13 cellular contexts compared by ENCODE assay signal in genomic region chr14:68124885-68125731, GRCh38.
DNase-seq lines count a peak whose midpoint lies in the region; TF ChIP-seq lines count a peak whose summit lies in the region.
"Had no signal": no experiment of that assay in that cellular context is flagged by ENCODE, and none has a peak within 500 bp of the region (broad histone marks: within the 10 kb centered on the region; RNA-seq: fewer than 3 reads in every experiment).

No MANE protein-coding gene starts in this region.

- BruUV-seq in mammary epithelial cell (replicated peaks; lab: Mats Ljungman, UMichigan), result TSS peak; percentile 24

- H3K4me1 ChIP-seq in mammary epithelial cell (ENCODE audit: insufficient read depth, low read length) (peaks cover 10% of the 10 kb centered on the region), liver (ENCODE audit: control insufficient read depth in 4 of 4, insufficient read depth in 4 of 4, low read length in 3 of 4) (peaks cover 0 to 7% (median 3%) of the 10 kb centered on the region in 4 donors), vagina (peaks cover 13% of the 10 kb centered on the region)
- H3K4me1 ChIP-seq: BE2C, prostate gland had no signal

- H2AFZ ChIP-seq in mammary epithelial cell (ENCODE audit: low read depth, low read length), result peak overlapping the region; percentile 56

- no peaks in the 10 kb centered on the region for H4K20me1 ChIP-seq in mammary epithelial cell (ENCODE audit: insufficient read depth, low read length)

- peak in 1 of 2 donors; percentile 9 for TF ChIP-seq RAD21 in liver (IDR thresholded peaks at IDR 0.05)

- H3K36me3 ChIP-seq in mammary epithelial cell (ENCODE audit: insufficient read depth, low read length) (no peaks in the 10 kb centered on the region), liver (ENCODE audit: control insufficient read depth in 4 of 4, insufficient read depth in 3 of 4, low read depth in 1 of 4, low read length in 3 of 4) (no peaks in the 10 kb centered on the region), vagina (no peaks in the 10 kb centered on the region)
- H3K36me3 ChIP-seq: BE2C, prostate gland had no signal

- DNase-seq in stimulated activated CD4-positive, alpha-beta T cell treated with anti-CD3 and anti-CD28 coated beads, Interleukin-15, amount 100 ng/mL, for 24 hours, result peak; percentile 3
- DNase-seq in stimulated activated CD4-positive, alpha-beta T cell treated with anti-CD3 and anti-CD28 coated beads, Interleukin-2, amount 100 ng/mL, for 48 hours, result no peak
- DNase-seq in mammary epithelial cell (peak; percentile 72), vagina (ENCODE audit: extremely low spot score in 2 of 2) (no peak), NCI-H510A treated with DMSO at 0.1 percent for 48 hours (lab: John Stamatoyannopoulos, UW) (no peak), SIG-M5 (lab: John Stamatoyannopoulos, UW) (no peak), GM13977 (ENCODE audit: low spot score) (no peak)
- DNase-seq: activated B cell treated with CpG ODN at 0.5 μM for 24 hours, BE2C, hypothalamus, NCI-H524 had no signal

- no peaks in the 10 kb centered on the region for H3K27me3 ChIP-seq in mammary epithelial cell (ENCODE audit: insufficient read depth, low read length)
- no peaks in the 10 kb centered on the region for H3K27me3 ChIP-seq in liver (ENCODE audit: control insufficient read depth in 4 of 4, insufficient read depth in 4 of 4, low read length in 3 of 4)
- H3K27me3 ChIP-seq in vagina, result no peaks in the 10 kb centered on the region
- H3K27me3 ChIP-seq: BE2C had no signal

- H3K4me2 ChIP-seq in mammary epithelial cell (ENCODE audit: insufficient read depth, low read depth, low read length), result peak overlapping the region; percentile 43

- H3K4me3 ChIP-seq in mammary epithelial cell (replicated peaks in 1 of 3; ENCODE audit: insufficient read depth in 1 of 3, low read depth in 2 of 3, low read length in 3 of 3) (no peak overlapping the region), liver (ENCODE audit: low read depth in 1 of 3, low read length in 3 of 3) (no peak overlapping the region), vagina (no peak overlapping the region)
- H3K4me3 ChIP-seq: prostate gland had no signal

- CTCF ChIA-PET in mammary epithelial cell (lab: Charles Lee; ENCODE audit: low non-redundant PET), result no interaction called here

- in situ Hi-C loops in mammary epithelial cell (cut with MboI; ENCODE audit: low sequenced_read_pairs in 2 of 2), result no loop called here
- in situ Hi-C loops in GM13977 (cut with MboI; ENCODE audit: low pct_unique_long_range_greater_than_20kb, low sequenced_read_pairs, unreplicated experiment), result no loop called here

- TF ChIP-seq CTCF in mammary epithelial cell (conservative IDR thresholded peaks at IDR 0.05 in 1 of 2, IDR thresholded peaks at IDR 0.05 in 1 of 2; ENCODE audit: extremely low read depth in 1 of 2, insufficient read depth in 1 of 2, low read depth in 1 of 2, low read length in 2 of 2), result no peak
- no peak for TF ChIP-seq CTCF in liver (IDR thresholded peaks at IDR 0.05; ENCODE audit: low read depth, low read length, missing input control)
- no peak for TF ChIP-seq CTCF in vagina (IDR thresholded peaks at IDR 0.05)
- no peak for TF ChIP-seq CTCF in GM13977 (IDR thresholded peaks at IDR 0.05; ENCODE audit: extremely low read depth, insufficient read depth, missing control alignments)

- dilution Hi-C loops in mammary epithelial cell (cut with HindIII; ENCODE audit: low sequenced_read_pairs), result no loop called here

- WGBS in mammary epithelial cell (ENCODE audit: low coverage, missing lambda C conversion rate), result 47% methylated on average over 3 of the region's 4 CpGs
- WGBS in liver, result 64% methylated on average over 4 of the region's 4 CpGs

- no peak for TF ChIP-seq POLR2A in vagina (IDR thresholded peaks at IDR 0.05)

- intact Hi-C loops in mammary epithelial cell (cut with micrococcal nuclease), result no loop called here
- intact Hi-C loops in vagina (cut with DNase I), result no loop called here

- H3K9ac ChIP-seq in mammary epithelial cell (ENCODE audit: insufficient read depth, low read length) (peak overlapping the region; percentile 6), liver (ENCODE audit: low read depth in 1 of 2, low read length in 2 of 2) (no peak overlapping the region)

- H3K27ac ChIP-seq in mammary epithelial cell (ENCODE audit: insufficient read depth, low read depth, low read length) (peak overlapping the region; percentile 52), liver (ENCODE audit: low read depth in 1 of 2, low read length in 2 of 2) (no peak overlapping the region), vagina (peak overlapping the region; percentile 29)
- H3K27ac ChIP-seq: prostate gland had no signal

- H3K9me3 ChIP-seq in mammary epithelial cell (replicated peaks; ENCODE audit: insufficient read depth, low read length), result no peaks in the 10 kb centered on the region
- H3K9me3 ChIP-seq in liver (ENCODE audit: control insufficient read depth in 4 of 4, low read length in 3 of 4), result peaks cover 0 to 3% (median under 1%) of the 10 kb centered on the region in 4 donors
- no peaks in the 10 kb centered on the region for H3K9me3 ChIP-seq in vagina
- H3K9me3 ChIP-seq: BE2C, prostate gland had no signal

- H3K79me2 ChIP-seq in mammary epithelial cell (ENCODE audit: insufficient read depth, low read length), result no peaks in the 10 kb centered on the region

TF ChIP-seq in liver, 16 proteins besides CTCF, POLR2A, EP300 and RAD21:
- TF ChIP-seq NR2F2 (IDR thresholded peaks at IDR 0.05), result no peak
- TF ChIP-seq ATF3 (IDR thresholded peaks at IDR 0.05), result no peak
- no peak for TF ChIP-seq GABPA (IDR thresholded peaks at IDR 0.05 in 1 of 2, conservative IDR thresholded peaks at IDR 0.05 in 1 of 2)
- no peak for TF ChIP-seq FOXA1 (IDR thresholded peaks at IDR 0.05)
- TF ChIP-seq FOXA2 (IDR thresholded peaks at IDR 0.05), result no peak
- no peak for TF ChIP-seq TAF1 (conservative IDR thresholded peaks at IDR 0.05)
- TF ChIP-seq SP1 (IDR thresholded peaks at IDR 0.05), result peak; percentile 9
- TF ChIP-seq MAX (IDR thresholded peaks at IDR 0.05), result no peak
- TF ChIP-seq RXRA (IDR thresholded peaks at IDR 0.05), result peak in 1 of 2 donors; percentile 8
- peak; percentile 17 to 22 for TF ChIP-seq HNF4A (conservative IDR thresholded peaks at IDR 0.05)
- no peak for TF ChIP-seq ZBTB33 (IDR thresholded peaks at IDR 0.05)
- no peak for TF ChIP-seq REST (IDR thresholded peaks at IDR 0.05)
- TF ChIP-seq YY1 (IDR thresholded peaks at IDR 0.05), result no peak
- TF ChIP-seq EGR1 (IDR thresholded peaks at IDR 0.05; ENCODE audit: low read depth in 2 of 2), result no peak
- no peak for TF ChIP-seq JUND (IDR thresholded peaks at IDR 0.05)
- no peak for TF ChIP-seq HNF4G (IDR thresholded peaks at IDR 0.05)

Comparison
In these comparisons a context has a peak if more than half of its experiments do, and no peak if none do; other contexts are left out.
1. DNase-seq: peak in stimulated activated CD4-positive, alpha-beta T cell treated with anti-CD3 and anti-CD28 coated beads, Interleukin-15, amount 100 ng/mL, for 24 hours (single experiment) and mammary epithelial cell (single experiment); none in stimulated activated CD4-positive, alpha-beta T cell treated with anti-CD3 and anti-CD28 coated beads, Interleukin-2, amount 100 ng/mL, for 48 hours (0 of 2), vagina (0 of 2), NCI-H510A treated with DMSO at 0.1 percent for 48 hours (single experiment), SIG-M5 (single experiment) and GM13977 (single experiment).
2. H3K27ac ChIP-seq: peak in mammary epithelial cell (single experiment) and vagina (single experiment); none in liver (0 of 2).